In genomic region chr4:145217339-145217738, GRCh38 we compare ENCODE assay signal across 13 cellular contexts.
"Had no signal": no experiment of that assay in that cellular context is flagged by ENCODE, and none has a peak within 500 bp of the region (broad histone marks: within the 10 kb centered on the region; RNA-seq: fewer than 3 reads in every experiment).

No MANE protein-coding gene starts in this region.

- H3K27ac ChIP-seq: brain microvascular endothelial cell, ovary, testis had no signal

- H3K4me1 ChIP-seq: testis had no signal

- H3K9me3 ChIP-seq: heart right ventricle, ovary, testis had no signal

- DNase-seq: activated effector memory CD4-positive, alpha-beta T cell treated with anti-CD3 and anti-CD28 coated beads, Interleukin-2, amount 50 U/mL, for 16 hours; activated naive CD8-positive, alpha-beta T cell treated with anti-CD3 and anti-CD28 coated beads for 36 hours; activated T-cell treated with anti-CD3 and anti-CD28 coated beads, Interleukin-2, amount 50 U/mL, for 24 hours; brain microvascular endothelial cell; heart right ventricle; ovary; stimulated activated CD4-positive, alpha-beta T cell treated with anti-CD3 and anti-CD28 coated beads, Interleukin-15, amount 100 ng/mL, for 24 hours; stimulated activated CD4-positive, alpha-beta T cell treated with anti-CD3 and anti-CD28 coated beads, Interleukin-4, amount 100 ng/mL, for 24 hours; T-helper 2 cell; testis had no signal

- H3K27me3 ChIP-seq: brain microvascular endothelial cell, heart right ventricle, ovary, testis had no signal

- H3K36me3 ChIP-seq: brain microvascular endothelial cell, heart right ventricle, ovary had no signal

- H3K9me3 Mint-ChIP-seq: activated naive CD8-positive, alpha-beta T cell treated with anti-CD3 and anti-CD28 coated beads for 36 hours; activated T-cell treated with anti-CD3 and anti-CD28 coated beads, Interleukin-2, amount 50 U/mL, for 24 hours; neural crest cell; stimulated activated naive CD8-positive, alpha-beta T cell treated with anti-CD3 and anti-CD28 coated beads, Interleukin-15, Interleukin-2, amounts not matched to agents 100 ng/mL and 50 ng/mL, for 24 hours had no signal

- H3K4me3 ChIP-seq: heart right ventricle, ovary, testis had no signal

- H3K36me3 Mint-ChIP-seq: activated naive CD8-positive, alpha-beta T cell treated with anti-CD3 and anti-CD28 coated beads for 36 hours had no signal

- H3K27ac Mint-ChIP-seq: activated naive CD8-positive, alpha-beta T cell treated with anti-CD3 and anti-CD28 coated beads for 36 hours; activated T-cell treated with anti-CD3 and anti-CD28 coated beads, Interleukin-2, amount 50 U/mL, for 24 hours; stimulated activated naive CD8-positive, alpha-beta T cell treated with anti-CD3 and anti-CD28 coated beads, Interleukin-15, Interleukin-2, amounts not matched to agents 100 ng/mL and 50 ng/mL, for 24 hours had no signal

- H3K4me3 Mint-ChIP-seq: activated naive CD8-positive, alpha-beta T cell treated with anti-CD3 and anti-CD28 coated beads for 36 hours; activated T-cell treated with anti-CD3 and anti-CD28 coated beads, Interleukin-2, amount 50 U/mL, for 24 hours; neural crest cell; stimulated activated naive CD8-positive, alpha-beta T cell treated with anti-CD3 and anti-CD28 coated beads, Interleukin-15, Interleukin-2, amounts not matched to agents 100 ng/mL and 50 ng/mL, for 24 hours had no signal

- H3K4me1 Mint-ChIP-seq: activated naive CD8-positive, alpha-beta T cell treated with anti-CD3 and anti-CD28 coated beads for 36 hours had no signal

- ATAC-seq: activated CD4-positive, CD25-positive, alpha-beta regulatory T cell treated with anti-CD3 and anti-CD28 coated beads, Interleukin-2, amount 50 U/mL, for 24 hours had no signal
